Comparison of ENCODE assay signal across 22 cellular contexts in genomic region chr4:128299848-128300247, GRCh38.
"Had no signal": no experiment of that assay in that cellular context is flagged by ENCODE, and none has a peak within 500 bp of the region (broad histone marks: within the 10 kb centered on the region; RNA-seq: fewer than 3 reads in every experiment).

No MANE protein-coding gene starts in this region.

- DNase-seq: KBM-7, MV-4-11, NCI-H1048, NCI-H1105, NCI-H1417, NCI-H1436 treated with DMSO at 0.1 percent for 48 hours, NCI-H1694, NCI-H187 treated with DMSO at 0.1 percent for 48 hours, NCI-H2029 treated with DMSO at 0.1 percent for 48 hours, NCI-H2107, NCI-H2227 treated with DMSO at 0.1 percent for 48 hours, NCI-H524 treated with DMSO at 0.1 percent for 48 hours, NCI-H69, NCI-H774, PC-3, SHP77, T-helper 1 cell had no signal

- H3K27me3 Mint-ChIP-seq: IgD-negative memory B cell had no signal

- ATAC-seq: HepG2, Panc1, PC-3, SK-N-SH treated with all-trans-retinoic acid at 6 μM for 48 hours had no signal

- H3K4me3 Mint-ChIP-seq: IgD-negative memory B cell had no signal

- H3K27ac ChIP-seq: RWPE1 had no signal

- FAIRE-seq: HepG2 had no signal

- H3K27ac Mint-ChIP-seq: IgD-negative memory B cell had no signal

- H3K9me3 Mint-ChIP-seq: IgD-negative memory B cell had no signal
